8 cellular contexts compared by ENCODE assay signal in the genomic region with DNA sequence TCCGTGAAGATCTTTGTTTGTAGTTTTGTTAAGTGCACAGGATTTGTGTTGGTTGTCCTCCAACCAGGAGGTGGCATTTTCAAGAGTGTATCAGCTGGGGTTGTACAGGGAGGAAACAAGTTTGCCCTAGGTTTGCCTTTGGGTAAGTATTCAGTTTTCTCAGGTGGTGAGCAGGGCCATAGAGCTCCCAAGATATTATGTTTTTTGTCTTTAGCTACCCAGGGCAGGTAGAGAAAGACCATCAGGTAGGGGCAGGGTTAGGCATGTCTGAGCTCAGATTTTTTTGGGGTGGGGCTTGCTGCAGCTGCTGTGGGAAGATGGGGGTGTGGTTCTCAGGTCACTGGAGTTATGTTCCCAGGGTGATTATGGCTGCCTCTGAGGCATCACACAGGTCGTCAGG.
"Had no signal": no experiment of that assay in that cellular context is flagged by ENCODE, and none has a peak within 500 bp of the region (broad histone marks: within the 10 kb centered on the region; RNA-seq: fewer than 3 reads in every experiment).

No MANE protein-coding gene starts in this region.

- H3K27ac ChIP-seq: HL-60, KMS-11 had no signal

- H3K4me3 ChIP-seq: K562 had no signal

- H3K4me1 Mint-ChIP-seq: IgD-negative memory B cell had no signal

- ATAC-seq: HepG2, K562 had no signal

- H3K27ac Mint-ChIP-seq: IgD-negative memory B cell had no signal

- DNase-seq: IMR-90, KBM-7, KG1 had no signal

- H3K4me3 Mint-ChIP-seq: IgD-negative memory B cell had no signal

- H3K27me3 Mint-ChIP-seq: IgD-negative memory B cell had no signal

- H3K36me3 Mint-ChIP-seq: IgD-negative memory B cell had no signal
